Comparison of ENCODE assay signal across 1 cellular context in the genomic region with DNA sequence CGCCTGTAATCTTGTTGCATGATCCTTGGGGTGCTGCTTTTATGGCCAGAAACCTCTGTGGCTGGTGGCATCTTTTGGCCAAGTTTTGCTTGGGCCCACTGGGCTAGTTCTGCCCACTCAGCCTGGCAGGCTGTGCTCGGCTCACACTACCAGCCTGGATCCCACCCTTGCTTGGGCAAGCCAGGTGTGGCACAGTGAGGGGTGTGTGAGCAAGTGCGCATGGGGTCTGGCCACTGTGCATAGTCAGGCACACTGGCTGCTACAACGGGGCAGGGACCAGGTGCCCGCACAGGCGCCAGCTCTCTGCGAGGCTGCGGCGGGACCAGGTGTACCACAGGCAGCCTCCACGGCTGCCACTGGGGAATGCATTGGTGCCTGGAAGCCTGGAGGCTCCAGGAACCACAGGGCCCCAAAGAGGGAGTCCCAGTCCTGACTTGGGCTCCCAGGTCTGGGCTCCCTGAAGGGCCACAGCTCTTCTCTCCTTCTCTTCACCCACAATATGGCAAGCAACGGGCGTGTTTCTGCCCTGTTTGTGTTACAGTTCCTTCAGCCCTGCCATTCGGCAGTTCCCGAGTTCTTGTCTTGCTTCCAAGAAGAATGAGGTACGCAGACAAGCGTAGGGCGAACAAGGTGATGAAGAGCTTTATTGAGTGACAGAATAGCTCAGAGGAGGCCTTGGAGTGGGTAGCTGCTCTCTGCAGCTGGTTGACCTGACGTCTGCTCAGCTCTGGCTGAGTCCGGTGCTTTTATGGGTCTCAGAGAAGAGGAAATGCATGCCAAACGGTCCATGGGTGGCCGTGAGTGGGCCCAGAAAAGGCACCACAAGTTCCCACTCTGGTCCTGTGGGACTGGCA.
TF ChIP-seq lines count a peak whose summit lies in the region.

No MANE protein-coding gene starts in this region.

TF ChIP-seq in HepG2, 621 proteins besides CTCF, POLR2A, EP300 and RAD21 (continues in another document):
- TF ChIP-seq GMEB1 (CRISPR knock-in tag; IDR thresholded peaks at IDR 0.05; ENCODE audit: borderline replicate concordance) (0 out of 2 replicates have a peak, but pooled peaks have one; percentile 14), MIER3 (CRISPR knock-in tag; IDR thresholded peaks at IDR 0.05; ENCODE audit: borderline replicate concordance) (0 out of 2 replicates have a peak, but pooled peaks have one; percentile 3), HNF1B (CRISPR knock-in tag; IDR thresholded peaks at IDR 0.05) (no peak), ELF4 (CRISPR knock-in tag; IDR thresholded peaks at IDR 0.05; ENCODE audit: borderline replicate concordance) (0 out of 2 replicates have a peak, but pooled peaks have one; percentile 5), ZNF614 (CRISPR knock-in tag; IDR thresholded peaks at IDR 0.05; ENCODE audit: borderline replicate concordance) (peak; percentile 9; the same call in 1 of the 2 replicates), ARNT2 (CRISPR knock-in tag; IDR thresholded peaks at IDR 0.05; ENCODE audit: low read depth) (0 out of 2 replicates have a peak, but pooled peaks have one; percentile 62), ZFP1 (CRISPR knock-in tag; IDR thresholded peaks at IDR 0.05) (no peak), HOXA9 (CRISPR knock-in tag; IDR thresholded peaks at IDR 0.05; ENCODE audit: borderline replicate concordance) (no peak), KLF15 (CRISPR knock-in tag; IDR thresholded peaks at IDR 0.05; ENCODE audit: borderline replicate concordance) (peak; percentile 9; the same call in 1 of the 2 replicates), ZNF768 (CRISPR knock-in tag; IDR thresholded peaks at IDR 0.05) (peak; percentile 34; the same call in 1 of the 2 replicates), SNAPC4 (CRISPR knock-in tag; IDR thresholded peaks at IDR 0.05) (0 out of 2 replicates have a peak, but pooled peaks have one; percentile 28), ZNF713 (CRISPR knock-in tag; IDR thresholded peaks at IDR 0.05) (0 out of 2 replicates have a peak, but pooled peaks have one; percentile 2), MXD1 (CRISPR knock-in tag; IDR thresholded peaks at IDR 0.05) (peak; percentile 78; the same call in 1 of the 2 replicates), ZNF567 (CRISPR knock-in tag; IDR thresholded peaks at IDR 0.05; ENCODE audit: borderline replicate concordance) (no peak), ZSCAN31 (CRISPR knock-in tag; IDR thresholded peaks at IDR 0.05; ENCODE audit: low read depth) (no peak), ZNF235 (CRISPR knock-in tag; IDR thresholded peaks at IDR 0.05; ENCODE audit: borderline replicate concordance) (peak; percentile 61; the same call in 1 of the 2 replicates), HNF1A (IDR thresholded peaks at IDR 0.05; ENCODE audit: low read depth) (no peak), HNF1A (CRISPR knock-in tag; IDR thresholded peaks at IDR 0.05; ENCODE audit: borderline replicate concordance) (peak; percentile 39; the same call in 1 of the 2 replicates), HIVEP1 (CRISPR knock-in tag; IDR thresholded peaks at IDR 0.05) (peak; percentile 85), SALL1 (CRISPR knock-in tag; IDR thresholded peaks at IDR 0.05) (peak; percentile 81), ZNF749 (CRISPR knock-in tag; IDR thresholded peaks at IDR 0.05; ENCODE audit: borderline replicate concordance) (0 out of 2 replicates have a peak, but pooled peaks have one; percentile 46), GATAD1 (CRISPR knock-in tag; IDR thresholded peaks at IDR 0.05) (0 out of 2 replicates have a peak, but pooled peaks have one; percentile 6), ATF7-NPFF (CRISPR knock-in tag; IDR thresholded peaks at IDR 0.05; ENCODE audit: low read depth) (peak; percentile 42; the same call in 1 of the 2 replicates), HOXA5 (CRISPR knock-in tag; IDR thresholded peaks at IDR 0.05) (peak; percentile 5; the same call in 1 of the 2 replicates), ZNF230 (CRISPR knock-in tag; IDR thresholded peaks at IDR 0.05) (peak; percentile 98), ZBTB20 (CRISPR knock-in tag; IDR thresholded peaks at IDR 0.05; ENCODE audit: borderline replicate concordance, low read depth) (peak; percentile 12; the same call in 1 of the 2 replicates), SMAD9 (CRISPR knock-in tag; IDR thresholded peaks at IDR 0.05) (0 out of 2 replicates have a peak, but pooled peaks have one; percentile 18)
- TF ChIP-seq, protein P1, sequence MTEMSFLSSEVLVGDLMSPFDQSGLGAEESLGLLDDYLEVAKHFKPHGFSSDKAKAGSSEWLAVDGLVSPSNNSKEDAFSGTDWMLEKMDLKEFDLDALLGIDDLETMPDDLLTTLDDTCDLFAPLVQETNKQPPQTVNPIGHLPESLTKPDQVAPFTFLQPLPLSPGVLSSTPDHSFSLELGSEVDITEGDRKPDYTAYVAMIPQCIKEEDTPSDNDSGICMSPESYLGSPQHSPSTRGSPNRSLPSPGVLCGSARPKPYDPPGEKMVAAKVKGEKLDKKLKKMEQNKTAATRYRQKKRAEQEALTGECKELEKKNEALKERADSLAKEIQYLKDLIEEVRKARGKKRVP (CRISPR knock-in tag; IDR thresholded peaks at IDR 0.05), result no peak
- TF ChIP-seq, protein P2, sequence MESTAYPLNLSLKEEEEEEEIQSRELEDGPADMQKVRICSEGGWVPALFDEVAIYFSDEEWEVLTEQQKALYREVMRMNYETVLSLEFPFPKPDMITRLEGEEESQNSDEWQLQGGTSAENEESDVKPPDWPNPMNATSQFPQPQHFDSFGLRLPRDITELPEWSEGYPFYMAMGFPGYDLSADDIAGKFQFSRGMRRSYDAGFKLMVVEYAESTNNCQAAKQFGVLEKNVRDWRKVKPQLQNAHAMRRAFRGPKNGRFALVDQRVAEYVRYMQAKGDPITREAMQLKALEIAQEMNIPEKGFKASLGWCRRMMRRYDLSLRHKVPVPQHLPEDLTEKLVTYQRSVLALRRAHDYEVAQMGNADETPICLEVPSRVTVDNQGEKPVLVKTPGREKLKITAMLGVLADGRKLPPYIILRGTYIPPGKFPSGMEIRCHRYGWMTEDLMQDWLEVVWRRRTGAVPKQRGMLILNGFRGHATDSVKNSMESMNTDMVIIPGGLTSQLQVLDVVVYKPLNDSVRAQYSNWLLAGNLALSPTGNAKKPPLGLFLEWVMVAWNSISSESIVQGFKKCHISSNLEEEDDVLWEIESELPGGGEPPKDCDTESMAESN (CRISPR knock-in tag; conservative IDR thresholded peaks at IDR 0.05), result 0 out of 2 replicates have a peak, but pooled peaks have one; percentile 10
- TF ChIP-seq, protein P3, sequence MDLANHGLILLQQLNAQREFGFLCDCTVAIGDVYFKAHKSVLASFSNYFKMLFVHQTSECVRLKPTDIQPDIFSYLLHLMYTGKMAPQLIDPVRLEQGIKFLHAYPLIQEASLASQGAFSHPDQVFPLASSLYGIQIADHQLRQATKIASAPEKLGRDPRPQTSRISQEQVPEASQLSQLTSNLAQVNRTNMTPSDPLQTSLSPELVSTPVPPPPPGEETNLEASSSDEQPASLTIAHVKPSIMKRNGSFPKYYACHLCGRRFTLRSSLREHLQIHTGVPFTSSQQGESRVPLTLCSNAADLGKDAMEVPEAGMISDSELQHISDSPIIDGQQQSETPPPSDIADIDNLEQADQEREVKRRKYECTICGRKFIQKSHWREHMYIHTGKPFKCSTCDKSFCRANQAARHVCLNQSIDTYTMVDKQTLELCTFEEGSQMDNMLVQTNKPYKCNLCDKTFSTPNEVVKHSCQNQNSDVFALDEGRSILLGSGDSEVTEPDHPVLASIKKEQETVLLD (CRISPR knock-in tag; IDR thresholded peaks at IDR 0.05; ENCODE audit: low read depth), result no peak
- TF ChIP-seq, protein P4, sequence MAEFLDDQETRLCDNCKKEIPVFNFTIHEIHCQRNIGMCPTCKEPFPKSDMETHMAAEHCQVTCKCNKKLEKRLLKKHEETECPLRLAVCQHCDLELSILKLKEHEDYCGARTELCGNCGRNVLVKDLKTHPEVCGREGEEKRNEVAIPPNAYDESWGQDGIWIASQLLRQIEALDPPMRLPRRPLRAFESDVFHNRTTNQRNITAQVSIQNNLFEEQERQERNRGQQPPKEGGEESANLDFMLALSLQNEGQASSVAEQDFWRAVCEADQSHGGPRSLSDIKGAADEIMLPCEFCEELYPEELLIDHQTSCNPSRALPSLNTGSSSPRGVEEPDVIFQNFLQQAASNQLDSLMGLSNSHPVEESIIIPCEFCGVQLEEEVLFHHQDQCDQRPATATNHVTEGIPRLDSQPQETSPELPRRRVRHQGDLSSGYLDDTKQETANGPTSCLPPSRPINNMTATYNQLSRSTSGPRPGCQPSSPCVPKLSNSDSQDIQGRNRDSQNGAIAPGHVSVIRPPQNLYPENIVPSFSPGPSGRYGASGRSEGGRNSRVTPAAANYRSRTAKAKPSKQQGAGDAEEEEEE (CRISPR knock-in tag; IDR thresholded peaks at IDR 0.05; ENCODE audit: borderline replicate concordance), result no peak
